14 cellular contexts compared by ENCODE assay signal in the genomic region with DNA sequence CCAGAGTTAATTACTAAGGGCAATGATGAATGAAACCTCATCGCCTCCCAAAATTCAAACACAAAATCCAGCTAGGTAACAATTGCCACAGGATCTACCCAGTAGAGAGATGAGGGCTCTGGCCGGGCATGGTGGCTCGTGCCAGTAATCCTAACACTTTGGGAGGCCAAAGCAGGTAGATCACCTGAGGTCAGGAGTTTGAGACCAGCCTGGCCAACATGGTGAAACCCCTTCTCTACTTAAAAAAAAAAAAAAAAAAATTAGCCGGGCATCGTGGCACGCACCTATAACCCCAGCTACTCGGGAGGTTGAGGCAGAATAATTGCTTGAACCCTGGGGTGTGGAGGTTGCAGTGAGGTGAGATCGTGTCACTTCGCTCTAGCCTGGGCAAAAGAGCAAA. TPM values are rescaled to one million over a fixed set of nuclear protein-coding genes. Genes with fewer than 3 reads are reported as not detected.
A peak's percentile ranks its signal among the peaks of the same experiment; 100 is the strongest.
DNase-seq lines count a peak whose midpoint lies in the region; ATAC-seq lines count a peak whose summit lies in the region.
"Had no signal": no experiment of that assay in that cellular context is flagged by ENCODE, and none has a peak within 500 bp of the region (broad histone marks: within the 10 kb centered on the region; RNA-seq: fewer than 3 reads in every experiment).

No MANE protein-coding gene starts in this region.

- ATAC-seq in HG03280 (IDR thresholded peaks at IDR 0.05; ENCODE audit: unreplicated experiment) (peak; percentile 1), GM18511 (IDR thresholded peaks at IDR 0.05; ENCODE audit: unreplicated experiment) (no peak)
- ATAC-seq: A549 had no signal

- DNase-seq in activated CD4-positive, alpha-beta T cell treated with anti-CD3 and anti-CD28 coated beads, Interleukin-2, amount 10 ng/mL, durations not matched to agents 7 days and 5 days: no peak
- DNase-seq in activated CD4-positive, alpha-beta T cell treated with anti-CD3 and anti-CD28 coated beads for 1 hour: no peak
- DNase-seq in activated T-cell treated with anti-CD3 and anti-CD28 coated beads, Interleukin-2, amount 50 U/mL, for 48 hours: peak; percentile 67 to 68
- peak; percentile 56 for DNase-seq in stimulated activated CD8-positive, alpha-beta memory T cell treated with anti-CD3 and anti-CD28 coated beads, Interleukin-4, amount 100 ng/mL, for 48 hours
- no peak for DNase-seq in HT-29 (ENCODE audit: low spot score)
- DNase-seq in NCI-H1417 (lab: John Stamatoyannopoulos, UW): no peak
- DNase-seq: GOT3, NCI-H1436, retina had no signal

- peaks cover 89% of the 10 kb centered on the region for H3K4me1 Mint-ChIP-seq in activated CD4-positive, alpha-beta T cell treated with anti-CD3 and anti-CD28 coated beads, Interleukin-2, amount 10 ng/mL, durations not matched to agents 7 days and 5 days
- H3K4me1 Mint-ChIP-seq: brain had no signal

- peak overlapping the region; percentile 61 for H3K4me3 Mint-ChIP-seq in activated CD4-positive, alpha-beta T cell treated with anti-CD3 and anti-CD28 coated beads, Interleukin-2, amount 10 ng/mL, durations not matched to agents 7 days and 5 days
- H3K4me3 Mint-ChIP-seq: brain had no signal

- H3K27me3 Mint-ChIP-seq in activated CD4-positive, alpha-beta T cell treated with anti-CD3 and anti-CD28 coated beads, Interleukin-2, amount 10 ng/mL, durations not matched to agents 7 days and 5 days: no peaks in the 10 kb centered on the region

- peak overlapping the region; percentile 96 for H3K27ac Mint-ChIP-seq in activated CD4-positive, alpha-beta T cell treated with anti-CD3 and anti-CD28 coated beads, Interleukin-2, amount 10 ng/mL, durations not matched to agents 7 days and 5 days
- H3K27ac Mint-ChIP-seq: brain had no signal

- POLR2A ChIA-PET in activated CD4-positive, alpha-beta T cell treated with anti-CD3 and anti-CD28 coated beads, Interleukin-2, amount 10 ng/mL, durations not matched to agents 7 days and 5 days (lab: Charles Lee): interaction anchor here (0.8 to 2.1 kb wide), 9 partner anchors 15 to 47 kb away, joined by 3 to 14 read pairs (median 5); a partner anchor contains a TSS

- CTCF ChIA-PET in activated CD4-positive, alpha-beta T cell treated with anti-CD3 and anti-CD28 coated beads, Interleukin-2, amount 10 ng/mL, durations not matched to agents 7 days and 5 days (lab: Charles Lee): interaction anchor here (0.7 to 8.2 kb wide), 18 partner anchors 9 to 280 kb away, joined by 3 to 65 read pairs (median 6); a partner anchor contains a TSS

- H3K9me3 Mint-ChIP-seq in activated CD4-positive, alpha-beta T cell treated with anti-CD3 and anti-CD28 coated beads, Interleukin-2, amount 10 ng/mL, durations not matched to agents 7 days and 5 days: peaks cover 9% of the 10 kb centered on the region

- H3K36me3 Mint-ChIP-seq in activated CD4-positive, alpha-beta T cell treated with anti-CD3 and anti-CD28 coated beads, Interleukin-2, amount 10 ng/mL, durations not matched to agents 7 days and 5 days (ENCODE audit: low read depth): peaks cover 64% of the 10 kb centered on the region

RNA-seq across cellular contexts. Expression of a gene that starts 15.8 kb away (rescaled TPM):
- total RNA-seq in activated CD4-positive, alpha-beta T cell treated with anti-CD3 and anti-CD28 coated beads, Interleukin-2, amount 10 ng/mL, durations not matched to agents 7 days and 5 days: 100 to 1,000 TPM; 206 to 258 TPM
- not detected in 2 replicates for total RNA-seq in HT-29 (2014; rRNA removed; shearing (Covaris generic))
- total RNA-seq: NCI-H460 had no signal

Comparison
In these comparisons a context has a peak if more than half of its experiments do, and no peak if none do; other contexts are left out.
1. DNase-seq: peak in activated T-cell treated with anti-CD3 and anti-CD28 coated beads, Interleukin-2, amount 50 U/mL, for 48 hours (2 of 2) and stimulated activated CD8-positive, alpha-beta memory T cell treated with anti-CD3 and anti-CD28 coated beads, Interleukin-4, amount 100 ng/mL, for 48 hours (single experiment); none in activated CD4-positive, alpha-beta T cell treated with anti-CD3 and anti-CD28 coated beads, Interleukin-2, amount 10 ng/mL, durations not matched to agents 7 days and 5 days (single experiment), activated CD4-positive, alpha-beta T cell treated with anti-CD3 and anti-CD28 coated beads for 1 hour (single experiment), HT-29 (single experiment) and NCI-H1417 (0 of 3).
2. RNA of a gene that starts 15.8 kb away (total RNA-seq): 206 to 258 TPM in activated CD4-positive, alpha-beta T cell treated with anti-CD3 and anti-CD28 coated beads, Interleukin-2, amount 10 ng/mL, durations not matched to agents 7 days and 5 days; not detected in HT-29; every median in the first group is over 100 times any median in the second.